In the genomic region with DNA sequence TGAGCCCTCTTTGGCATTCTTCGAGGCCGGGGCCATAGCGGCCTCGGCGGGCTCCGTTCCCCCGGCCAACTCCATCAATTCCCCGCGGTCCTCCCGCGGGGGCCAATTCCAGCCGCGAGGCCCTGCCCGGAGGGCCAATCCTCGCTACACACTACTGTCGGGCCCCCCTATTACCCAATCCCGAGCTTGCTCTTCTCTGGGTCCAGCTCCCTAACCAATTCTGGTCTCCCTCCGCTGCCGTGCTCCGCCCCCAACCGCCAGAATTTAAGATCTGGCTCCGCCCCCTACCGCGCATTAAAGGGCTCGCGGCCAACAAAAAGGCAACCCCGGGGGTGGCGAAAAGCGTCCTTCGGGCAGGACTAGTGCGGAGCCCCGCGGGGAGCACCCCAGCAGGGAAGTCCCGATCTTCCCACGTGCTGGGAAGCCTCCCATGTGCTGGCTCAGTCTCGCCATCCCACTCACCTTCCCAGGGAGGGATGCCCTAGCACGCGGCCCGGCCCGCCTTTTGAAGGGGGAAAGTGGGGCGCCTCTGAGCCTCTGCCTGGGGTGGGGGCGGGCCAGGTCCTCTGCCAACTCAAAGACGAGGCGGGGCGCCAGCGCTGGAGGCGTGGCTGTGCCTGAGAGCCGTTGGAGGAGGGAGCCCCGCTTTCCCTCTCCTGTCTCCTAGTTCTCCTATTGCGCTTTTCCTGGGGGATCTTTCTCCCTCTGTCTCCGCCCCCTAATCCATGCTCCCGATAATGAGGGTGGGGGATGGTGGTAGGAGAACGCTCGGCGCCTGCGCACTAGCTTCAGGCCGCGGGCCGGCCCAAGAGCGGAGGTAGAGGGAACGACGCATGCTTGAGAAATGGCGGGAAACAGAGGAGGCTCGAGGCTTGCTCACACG, we compare ENCODE assay signal across 8 cellular contexts. TPM values are rescaled to one million over a fixed set of nuclear protein-coding genes. Genes with fewer than 3 reads are reported as not detected.
DNase-seq lines count a peak whose midpoint lies in the region; ATAC-seq and TF ChIP-seq lines count a peak whose summit lies in the region.

No MANE protein-coding gene starts in this region.

- no peaks in the 10 kb centered on the region for H3K27me3 ChIP-seq in GM23248 (replicated peaks; ENCODE audit: insufficient read depth)
- no peaks in the 10 kb centered on the region for H3K27me3 ChIP-seq in Loucy (ENCODE audit: insufficient read depth, low read length, poor library complexity, severe bottlenecking)
- no peaks in the 10 kb centered on the region for H3K27me3 ChIP-seq in SU-DHL-6 (ENCODE audit: low read length)
- no peaks in the 10 kb centered on the region for H3K27me3 ChIP-seq in cardiac muscle cell
- H3K27me3 ChIP-seq in parathyroid adenoma (ENCODE audit: control insufficient read depth, insufficient read depth, low read length), result no peaks in the 10 kb centered on the region
- no peaks in the 10 kb centered on the region for H3K27me3 ChIP-seq in thyroid gland

- H3K36me3 ChIP-seq in GM23248 (ENCODE audit: low read depth), result no peaks in the 10 kb centered on the region
- H3K36me3 ChIP-seq in Loucy (ENCODE audit: insufficient read depth, low read length), result no peaks in the 10 kb centered on the region
- no peaks in the 10 kb centered on the region for H3K36me3 ChIP-seq in SU-DHL-6 (ENCODE audit: low read length)
- no peaks in the 10 kb centered on the region for H3K36me3 ChIP-seq in cardiac muscle cell
- no peaks in the 10 kb centered on the region for H3K36me3 ChIP-seq in parathyroid adenoma (ENCODE audit: control insufficient read depth, insufficient read depth, low read length)
- H3K36me3 ChIP-seq in thyroid gland, result no peaks in the 10 kb centered on the region

- H3K4me3 ChIP-seq in GM23248 (peak overlapping the region; percentile 69), Loucy (ENCODE audit: low read length, poor library complexity, severe bottlenecking) (peak overlapping the region; percentile 74), SU-DHL-6 (ENCODE audit: insufficient read depth, low read length, poor library complexity, severe bottlenecking) (peak overlapping the region; percentile 64), cardiac muscle cell (peak overlapping the region; percentile 69), parathyroid adenoma (ENCODE audit: low read depth, low read length) (peak overlapping the region; percentile 79), thyroid gland (replicated peaks in 1 of 3) (peak overlapping the region; percentile 13 to 43 (median 41))

- H3K4me1 ChIP-seq in GM23248 (ENCODE audit: insufficient read depth) (no peaks in the 10 kb centered on the region), Loucy (ENCODE audit: insufficient read depth, low read length, poor library complexity, severe bottlenecking) (peaks cover 33% of the 10 kb centered on the region), cardiac muscle cell (ENCODE audit: low read depth) (peaks cover 17% of the 10 kb centered on the region), parathyroid adenoma (peaks cover 10% of the 10 kb centered on the region), thyroid gland (peaks cover 8 to 13% of the 10 kb centered on the region in 2 donors)

- H3K9me3 ChIP-seq in GM23248 (ENCODE audit: low read depth) (no peaks in the 10 kb centered on the region), Loucy (ENCODE audit: insufficient read depth, low read depth, low read length) (no peaks in the 10 kb centered on the region), SU-DHL-6 (ENCODE audit: insufficient read depth, low read length) (no peaks in the 10 kb centered on the region), cardiac muscle cell (ENCODE audit: low read depth) (no peaks in the 10 kb centered on the region), parathyroid adenoma (ENCODE audit: control insufficient read depth, low read length) (no peaks in the 10 kb centered on the region), thyroid gland (no peaks in the 10 kb centered on the region)

- H3K9me3 Mint-ChIP-seq in activated naive CD8-positive, alpha-beta T cell treated with anti-CD3 and anti-CD28 coated beads, Interleukin-2, amount 50 U/mL, for 24 hours, result no peaks in the 10 kb centered on the region

- no peak for TF ChIP-seq CTCF in Loucy (conservative IDR thresholded peaks at IDR 0.05; ENCODE audit: low read length)
- TF ChIP-seq CTCF in SU-DHL-6 (IDR thresholded peaks at IDR 0.05; ENCODE audit: insufficient read depth, low read length, poor library complexity, severe bottlenecking), result no peak
- no peak for TF ChIP-seq CTCF in cardiac muscle cell (IDR thresholded peaks at IDR 0.05; ENCODE audit: low read depth, low read length)
- no peak for TF ChIP-seq CTCF in parathyroid adenoma (IDR thresholded peaks at IDR 0.05)
- no peak for TF ChIP-seq CTCF in thyroid gland (IDR thresholded peaks at IDR 0.05)

- DNase-seq in EH (ENCODE audit: low read depth) (peak; percentile 95), GM23248 (peak; percentile 90), cardiac muscle cell (ENCODE audit: low read depth in 1 of 2, low spot score in 1 of 2) (peak; percentile 96 to 97), thyroid gland (peak; percentile 71 to 74)
- peak; percentile 93 for DNase-seq in activated naive CD8-positive, alpha-beta T cell treated with anti-CD3 and anti-CD28 coated beads, Interleukin-2, amount 50 U/mL, for 24 hours

- peak overlapping the region; percentile 88 for H3K27ac Mint-ChIP-seq in activated naive CD8-positive, alpha-beta T cell treated with anti-CD3 and anti-CD28 coated beads, Interleukin-2, amount 50 U/mL, for 24 hours

- intact Hi-C loops in thyroid gland (cut with DNase I), result no loop called here

- 9 to 11% methylated on average over 55 to 56 of the region's 65 CpGs for WGBS in GM23248 (ENCODE audit: low coverage in 1 of 2, low lambda C conversion rate in 2 of 2, missing lambda C conversion rate in 2 of 2), 2 experiments
- 3% methylated on average over 38 to 53 of the region's 65 CpGs for WGBS in thyroid gland, 2 donors

- peak in 1 of 2 donors; percentile 45 for TF ChIP-seq POLR2A in thyroid gland (IDR thresholded peaks at IDR 0.05)

- peaks cover 3% of the 10 kb centered on the region for H3K36me3 Mint-ChIP-seq in activated naive CD8-positive, alpha-beta T cell treated with anti-CD3 and anti-CD28 coated beads, Interleukin-2, amount 50 U/mL, for 24 hours (ENCODE audit: low read depth)

- H4K20me1 ChIP-seq in GM23248 (ENCODE audit: insufficient read depth) (no peaks in the 10 kb centered on the region), Loucy (ENCODE audit: insufficient read depth, low read length, poor library complexity, severe bottlenecking) (peaks cover 22% of the 10 kb centered on the region), SU-DHL-6 (ENCODE audit: low read depth, low read length) (no peaks in the 10 kb centered on the region)

- H3K9ac ChIP-seq in GM23248, result peak overlapping the region; percentile 14; the same call in 1 of the 2 replicates
- H3K9ac ChIP-seq in Loucy (ENCODE audit: low read depth, low read length, poor library complexity, severe bottlenecking), result peak overlapping the region; percentile 73
- peak overlapping the region; percentile 69 for H3K9ac ChIP-seq in SU-DHL-6 (ENCODE audit: low read length)
- H3K9ac ChIP-seq in parathyroid adenoma, result peak overlapping the region; percentile 12

- H2AFZ ChIP-seq in GM23248 (peak overlapping the region; percentile 72), Loucy (ENCODE audit: low read length) (peak overlapping the region; percentile 64), SU-DHL-6 (ENCODE audit: low read depth, low read length, severe bottlenecking) (peak overlapping the region; percentile 70), parathyroid adenoma (peak overlapping the region; percentile 96)

- H3K27ac ChIP-seq in GM23248, result no peak overlapping the region
- H3K27ac ChIP-seq in SU-DHL-6 (ENCODE audit: low read depth, low read length), result peak overlapping the region; percentile 80
- peak overlapping the region; percentile 63 for H3K27ac ChIP-seq in cardiac muscle cell
- peak overlapping the region; percentile 43 for H3K27ac ChIP-seq in parathyroid adenoma
- peak overlapping the region in 2 of 3 donors; percentile 57 to 69 for H3K27ac ChIP-seq in thyroid gland

- peak overlapping the region; percentile 95 for H3K4me3 Mint-ChIP-seq in activated naive CD8-positive, alpha-beta T cell treated with anti-CD3 and anti-CD28 coated beads, Interleukin-2, amount 50 U/mL, for 24 hours

- in situ Hi-C loops in GM23248 (cut with MboI), result no loop called here

- H3F3A ChIP-seq in GM23248 (ENCODE audit: insufficient read depth), result no peaks in the 10 kb centered on the region
- H3F3A ChIP-seq in Loucy (ENCODE audit: low read depth), result no peaks in the 10 kb centered on the region
- no peaks in the 10 kb centered on the region for H3F3A ChIP-seq in SU-DHL-6 (ENCODE audit: insufficient read depth)

- no peaks in the 10 kb centered on the region for H3K79me2 ChIP-seq in GM23248 (ENCODE audit: insufficient read depth)
- H3K79me2 ChIP-seq in Loucy (ENCODE audit: insufficient read depth, low read length), result peaks cover 16% of the 10 kb centered on the region; the same call in 1 of the 2 replicates
- peaks cover 16% of the 10 kb centered on the region for H3K79me2 ChIP-seq in SU-DHL-6 (ENCODE audit: insufficient read depth, low read length)
- H3K79me2 ChIP-seq in parathyroid adenoma, result peaks cover 3% of the 10 kb centered on the region

- ATAC-seq in activated naive CD8-positive, alpha-beta T cell treated with anti-CD3 and anti-CD28 coated beads, Interleukin-2, amount 50 U/mL, for 24 hours, result peak; percentile 92

- no peaks in the 10 kb centered on the region for H3K27me3 Mint-ChIP-seq in activated naive CD8-positive, alpha-beta T cell treated with anti-CD3 and anti-CD28 coated beads, Interleukin-2, amount 50 U/mL, for 24 hours

- H3K4me2 ChIP-seq in GM23248 (ENCODE audit: unreplicated experiment) (peak overlapping the region; percentile 62), Loucy (ENCODE audit: low read depth, low read length, poor library complexity, severe bottlenecking) (peak overlapping the region; percentile 93), SU-DHL-6 (ENCODE audit: low read depth, low read length, poor library complexity, severe bottlenecking) (peak overlapping the region; percentile 71), parathyroid adenoma (ENCODE audit: low read length) (peak overlapping the region; percentile 94)

- H3K9me2 ChIP-seq in GM23248 (ENCODE audit: insufficient read depth) (no peaks in the 10 kb centered on the region), Loucy (replicated peaks; ENCODE audit: low read depth, low read length) (no peaks in the 10 kb centered on the region), SU-DHL-6 (replicated peaks; ENCODE audit: insufficient read depth, low read length) (no peaks in the 10 kb centered on the region)

- peaks cover 41% of the 10 kb centered on the region for H3K4me1 Mint-ChIP-seq in activated naive CD8-positive, alpha-beta T cell treated with anti-CD3 and anti-CD28 coated beads, Interleukin-2, amount 50 U/mL, for 24 hours

RNA-seq across cellular contexts. Expression of gene LIPE, which starts 3.5 kb away (rescaled TPM):
- total RNA-seq in GM23248 (2014; rRNA removed; shearing (Covaris generic)), result 0.22 and 0.51 TPM in 2 replicates
- polyA plus RNA-seq in GM23248 (2016; fragmentation: Nextera tagmentation; extraction: Ambion mirVana), result 0.61 and 1.1 TPM in 2 replicates
- 20.4 and 24.4 TPM in 2 replicates for total RNA-seq in cardiac muscle cell
- 16.6 and 20.2 TPM in 2 replicates for polyA plus RNA-seq in cardiac muscle cell
- total RNA-seq in thyroid gland, result 10 to 100 TPM in 1 of 4 donors, 1 to 10 TPM in 3; 4.0 to 10.0 (median 7.4) TPM

RNA-seq across cellular contexts. Expression of gene CXCL17, which starts 19.0 kb away (rescaled TPM):
- total RNA-seq in GM23248 (2014; rRNA removed; shearing (Covaris generic)), result not detected in 2 replicates
- polyA plus RNA-seq in GM23248 (2016; fragmentation: Nextera tagmentation; extraction: Ambion mirVana) (not detected in 2 replicates), cardiac muscle cell (0.59 and 1.1 TPM in 2 replicates)
- total RNA-seq in cardiac muscle cell (0.25 TPM in 1 of 2 replicates, not detected in the other), thyroid gland (not detected)

RNA-seq across cellular contexts. Expression of gene CNFN, which starts 33.6 kb away (rescaled TPM):
- total RNA-seq in GM23248 (2014; rRNA removed; shearing (Covaris generic)), result not detected in 2 replicates
- polyA plus RNA-seq in GM23248 (2016; fragmentation: Nextera tagmentation; extraction: Ambion mirVana), result 0.82 and 1.1 TPM in 2 replicates
- 0.95 and 8.2 TPM in 2 replicates for total RNA-seq in cardiac muscle cell
- polyA plus RNA-seq in cardiac muscle cell, result 7.1 and 12.1 TPM in 2 replicates
- 1 to 10 TPM in 1 of 4 donors, not detected in 3; 1.0 TPM for total RNA-seq in thyroid gland

Comparison
In these comparisons a context has a peak if more than half of its experiments do, and no peak if none do; other contexts are left out.
1. H3K9ac ChIP-seq: peak in every context shown above with its lines; median percentile 73 in Loucy; 69 in SU-DHL-6; 14 in GM23248; 12 in parathyroid adenoma.